3 cellular contexts compared by ENCODE assay signal in genomic region chr19:49028686-49029085, GRCh38. TPM values are rescaled to one million over a fixed set of nuclear protein-coding genes. Genes with fewer than 3 reads are reported as not detected.
"Had no signal": no experiment of that assay in that cellular context is flagged by ENCODE, and none has a peak within 500 bp of the region (broad histone marks: within the 10 kb centered on the region; RNA-seq: fewer than 3 reads in every experiment).

No MANE protein-coding gene starts in this region.

RNA-seq across cellular contexts. Expression of gene CGB2, which starts 3.0 kb away (rescaled TPM):
- total RNA-seq: LHCN-M2, MCF 10A, NCI-H460 had no signal

RNA-seq across cellular contexts. Expression of gene CGB3, which starts 4.6 kb away (rescaled TPM):
- total RNA-seq: LHCN-M2, MCF 10A, NCI-H460 had no signal

RNA-seq across cellular contexts. Expression of gene CGB1, which starts 8.0 kb away (rescaled TPM):
- total RNA-seq: LHCN-M2, MCF 10A, NCI-H460 had no signal

RNA-seq across cellular contexts. Expression of gene LHB, which starts 11.8 kb away (rescaled TPM):
- total RNA-seq: LHCN-M2, MCF 10A, NCI-H460 had no signal

RNA-seq across cellular contexts. Expression of gene CGB5, which starts 15.0 kb away (rescaled TPM):
- total RNA-seq: MCF 10A, NCI-H460 had no signal
